Comparison of ENCODE assay signal across 14 cellular contexts in the genomic region with DNA sequence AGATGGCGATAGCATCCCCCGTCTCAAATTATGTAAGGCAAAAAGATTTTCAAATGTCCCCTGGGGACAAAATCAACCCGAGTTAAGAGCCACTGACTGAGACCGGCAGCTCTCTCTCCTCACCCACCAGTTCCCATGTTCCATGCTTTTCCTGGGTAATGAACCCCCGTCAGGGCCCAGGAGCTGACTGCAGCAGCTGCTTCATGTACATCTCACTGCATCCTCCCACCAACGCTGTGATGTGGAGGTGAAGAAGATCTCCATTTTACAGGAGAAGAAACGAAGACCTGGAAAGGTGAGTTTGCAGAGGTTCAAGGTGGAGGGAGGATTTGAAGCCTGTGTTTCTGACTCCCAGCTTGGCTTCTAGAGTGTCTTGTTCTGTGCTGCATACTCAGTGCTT.
A peak's percentile ranks its signal among the peaks of the same experiment; 100 is the strongest.
DNase-seq lines count a peak whose midpoint lies in the region; ATAC-seq and TF ChIP-seq lines count a peak whose summit lies in the region.
"Had no signal": no experiment of that assay in that cellular context is flagged by ENCODE, and none has a peak within 500 bp of the region (broad histone marks: within the 10 kb centered on the region; RNA-seq: fewer than 3 reads in every experiment).

No MANE protein-coding gene starts in this region.

- H3K4me3 ChIP-seq in IMR-90 (ENCODE audit: insufficient read depth, low read depth, low read length) = no peak overlapping the region
- H3K4me3 ChIP-seq: GM23338 had no signal

- H3K14ac ChIP-seq in IMR-90 (replicated peaks; ENCODE audit: low read depth, low read length) = no peak overlapping the region

- H3K27me3 Mint-ChIP-seq in nephron (ENCODE audit: low read depth) = peaks cover 19% of the 10 kb centered on the region

- BruUV-seq in IMR-90 (replicated peaks; lab: Mats Ljungman, UMichigan) = no TSS peak

- no peak overlapping the region for H2AK9ac ChIP-seq in IMR-90 (replicated peaks; ENCODE audit: low read depth, low read length, poor library complexity)

- peaks cover 11% of the 10 kb centered on the region for H3K27me3 ChIP-seq in IMR-90 (ENCODE audit: control insufficient read depth, insufficient read depth, low read length)
- H3K27me3 ChIP-seq: BE2C had no signal

- H3K4me1 ChIP-seq in IMR-90 (ENCODE audit: control insufficient read depth, insufficient read depth, low read length) = peaks cover 16% of the 10 kb centered on the region
- H3K4me1 ChIP-seq: BE2C had no signal

- H3K9me3 Mint-ChIP-seq in nephron = peaks cover 2% of the 10 kb centered on the region
- H3K9me3 Mint-ChIP-seq: GM23338 had no signal

- ATAC-seq in IMR-90 (ENCODE audit: low read depth) (no peak), sciatic nerve (no peak)

- H3K36me3 ChIP-seq in IMR-90 (ENCODE audit: control insufficient read depth, insufficient read depth, low read length) = no peaks in the 10 kb centered on the region
- H3K36me3 ChIP-seq: BE2C had no signal

- no peak overlapping the region; the same call in 2 of the 3 replicates for H2BK15ac ChIP-seq in IMR-90 (ENCODE audit: low read depth, low read length)

- no peak overlapping the region for H3K4me2 ChIP-seq in IMR-90 (ENCODE audit: low read depth, low read length)
- H3K4me2 ChIP-seq: GM23338 had no signal

- peak overlapping the region; percentile 16; the same call in 1 of the 2 replicates for H3K4ac ChIP-seq in IMR-90 (ENCODE audit: low read depth, low read length)

- POLR2A ChIA-PET in IMR-90 (lab: Charles Lee; ENCODE audit: unreplicated experiment) = no interaction called here

- H4K5ac ChIP-seq in IMR-90 (ENCODE audit: low read depth, low read length) = no peak overlapping the region

- no peak for TF ChIP-seq POLR2A in IMR-90 (IDR thresholded peaks at IDR 0.05; ENCODE audit: low read depth, low read length)

- no peak overlapping the region for H3K56ac ChIP-seq in IMR-90 (ENCODE audit: extremely low read depth, insufficient read depth, low read length)

- H4K20me1 ChIP-seq in IMR-90 (ENCODE audit: insufficient read depth, low read length) = no peaks in the 10 kb centered on the region

- CTCF ChIA-PET in IMR-90 (lab: Yijun Ruan, JAX) = no interaction called here

- H4K8ac ChIP-seq in IMR-90 (ENCODE audit: low read depth in 2 of 2, low read length in 2 of 2) = no peak overlapping the region

- intact Hi-C loops in IMR-90 (cut with micrococcal nuclease) (no loop called here), sciatic nerve (cut with DNase I) (no loop called here)

- no peak overlapping the region for H3K18ac ChIP-seq in IMR-90 (ENCODE audit: low read depth, low read length)

- H4K91ac ChIP-seq in IMR-90 (ENCODE audit: insufficient read depth, low read depth, low read length) = no peak overlapping the region; the same call in 1 of the 2 replicates

- peak overlapping the region; percentile 53; the same call in 1 of the 2 replicates for H2AK5ac ChIP-seq in IMR-90 (ENCODE audit: low read depth, low read length)

- WGBS in IMR-90 (ENCODE audit: extremely low coverage in 2 of 2, insufficient read length in 1 of 2), 2 experiments = 80% methylated on average over 1 of the region's 7 CpGs; no CpG with 5 or more reads in 1 of the 2 experiments

- peaks cover 15% of the 10 kb centered on the region for H3K9me1 ChIP-seq in IMR-90 (ENCODE audit: insufficient read depth, low read length)

- in situ Hi-C loops in IMR-90 (cut with MboI; ENCODE audit: low sequenced_read_pairs) = no loop called here

- peak overlapping the region in 2 of 3 experiments; percentile 62 to 87 for H3K27ac Mint-ChIP-seq in nephron
- H3K27ac Mint-ChIP-seq: CD4-positive, CD25-positive, alpha-beta regulatory T cell; GM23338 had no signal

- no peak overlapping the region for H3K23ac ChIP-seq in IMR-90 (ENCODE audit: low read depth, low read length)

- H3K9ac ChIP-seq in IMR-90 (ENCODE audit: low read depth, low read length) = no peak overlapping the region

- H2BK120ac ChIP-seq in IMR-90 (ENCODE audit: low read depth, low read length) = peak overlapping the region; percentile 53; the same call in 1 of the 2 replicates

- no peak overlapping the region for H2BK20ac ChIP-seq in IMR-90 (ENCODE audit: low read depth, low read length)

- H3K9me3 ChIP-seq in IMR-90 (ENCODE audit: control insufficient read depth, insufficient read depth, low read length) = peaks cover 7% of the 10 kb centered on the region
- H3K9me3 ChIP-seq: BE2C, Caco-2 had no signal

- no peak overlapping the region for H2BK5ac ChIP-seq in IMR-90 (ENCODE audit: low read depth, low read length, poor library complexity, severe bottlenecking)

- no peaks in the 10 kb centered on the region for H3K79me1 ChIP-seq in IMR-90 (ENCODE audit: low read depth in 1 of 2, low read length in 2 of 2)

- TF ChIP-seq RAD21 in IMR-90 (IDR thresholded peaks at IDR 0.05; ENCODE audit: low read length) = no peak

- H3K4me1 Mint-ChIP-seq in nephron = peaks cover 67% of the 10 kb centered on the region

- H3K27ac ChIP-seq in IMR-90 (ENCODE audit: insufficient read depth, low read length) = no peak overlapping the region
- peak overlapping the region; percentile 64 for H3K27ac ChIP-seq in caudate nucleus (ENCODE audit: low read depth, low read length)

- TF ChIP-seq CTCF in IMR-90 (conservative IDR thresholded peaks at IDR 0.05; ENCODE audit: low read depth, low read length) (no peak), nephron (IDR thresholded peaks at IDR 0.05; ENCODE audit: unreplicated experiment in 3 of 3) (no peak)

- H2AFZ ChIP-seq in IMR-90 (replicated peaks; ENCODE audit: low read length, poor library complexity) = no peak overlapping the region

- dilution Hi-C loops in IMR-90 (cut with HindIII; ENCODE audit: low sequenced_read_pairs, unreplicated experiment) = no loop called here

- no peak overlapping the region for H3K4me3 Mint-ChIP-seq in nephron
- H3K4me3 Mint-ChIP-seq: CD4-positive, CD25-positive, alpha-beta regulatory T cell; GM23338 had no signal

- DNase-seq in IMR-90 (no peak), caudate nucleus (lab: John Stamatoyannopoulos, UW) (peak in 16 of 61 donors; percentile 6 to 47 (median 24)), retina (peak; percentile 33), HuH-7.5 (ENCODE audit: low spot score) (no peak), sciatic nerve (ENCODE audit: low spot score) (no peak)
- DNase-seq in activated naive CD4-positive, alpha-beta T cell treated with anti-CD3 and anti-CD28 coated beads, Interleukin-2, amount 50 U/mL, for 16 hours = no peak
- DNase-seq: 8988T; ACHN; Caco-2; CD4-positive, CD25-positive, alpha-beta regulatory T cell; HCEC 1CT had no signal

- no peaks in the 10 kb centered on the region for H3K36me3 Mint-ChIP-seq in nephron (ENCODE audit: low read depth)
- H3K36me3 Mint-ChIP-seq: CD4-positive, CD25-positive, alpha-beta regulatory T cell had no signal

TF ChIP-seq in IMR-90, 13 proteins besides CTCF, POLR2A, EP300 and RAD21:
- no peak for TF ChIP-seq NFE2L2 (IDR thresholded peaks at IDR 0.05; ENCODE audit: low read depth, low read length)
- no peak for TF ChIP-seq BHLHE40 (IDR thresholded peaks at IDR 0.05; ENCODE audit: low read depth, low read length)
- TF ChIP-seq ELK1 (IDR thresholded peaks at IDR 0.05; ENCODE audit: borderline replicate concordance, low read depth, low read length) = no peak
- no peak for TF ChIP-seq RCOR1 (IDR thresholded peaks at IDR 0.05; ENCODE audit: insufficient replicate concordance, low read length)
- no peak for TF ChIP-seq CHD1 (IDR thresholded peaks at IDR 0.05; ENCODE audit: low read depth, low read length)
- TF ChIP-seq MAZ (IDR thresholded peaks at IDR 0.05; ENCODE audit: borderline replicate concordance, low read depth, low read length) = no peak
- TF ChIP-seq RFX5 (IDR thresholded peaks at IDR 0.05; ENCODE audit: low read depth, low read length) = no peak
- TF ChIP-seq, protein P1, sequence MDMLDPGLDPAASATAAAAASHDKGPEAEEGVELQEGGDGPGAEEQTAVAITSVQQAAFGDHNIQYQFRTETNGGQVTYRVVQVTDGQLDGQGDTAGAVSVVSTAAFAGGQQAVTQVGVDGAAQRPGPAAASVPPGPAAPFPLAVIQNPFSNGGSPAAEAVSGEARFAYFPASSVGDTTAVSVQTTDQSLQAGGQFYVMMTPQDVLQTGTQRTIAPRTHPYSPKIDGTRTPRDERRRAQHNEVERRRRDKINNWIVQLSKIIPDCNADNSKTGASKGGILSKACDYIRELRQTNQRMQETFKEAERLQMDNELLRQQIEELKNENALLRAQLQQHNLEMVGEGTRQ (IDR thresholded peaks at IDR 0.05; ENCODE audit: low read depth, low read length) = no peak
- no peak for TF ChIP-seq SMC3 (IDR thresholded peaks at IDR 0.05; ENCODE audit: low read depth, low read length)
- no peak for TF ChIP-seq CEBPB (IDR thresholded peaks at IDR 0.05; ENCODE audit: low read depth, low read length)
